2 cellular contexts compared by ENCODE assay signal in genomic region chr18:31185551-31185950, GRCh38.
TF ChIP-seq lines count a peak whose summit lies in the region.

No MANE protein-coding gene starts in this region.

TF ChIP-seq in A549, 52 proteins besides CTCF, POLR2A, EP300 and RAD21:
- TF ChIP-seq PHF8 (IDR thresholded peaks at IDR 0.05; ENCODE audit: borderline replicate concordance, low read depth), result no peak
- TF ChIP-seq FOXS1 (CRISPR knock-in tag; IDR thresholded peaks at IDR 0.05), result no peak
- TF ChIP-seq FOSL2 (IDR thresholded peaks at IDR 0.05), result no peak
- 0 out of 2 replicates have a peak, but pooled peaks have one; percentile 11 for TF ChIP-seq FOSL2 (CRISPR knock-in tag; IDR thresholded peaks at IDR 0.05)
- no peak for TF ChIP-seq RFX5 (IDR thresholded peaks at IDR 0.05)
- no peak for TF ChIP-seq HMGXB4 (CRISPR knock-in tag; IDR thresholded peaks at IDR 0.05; ENCODE audit: borderline replicate concordance)
TF ChIP-seq in A549: peak in this region for 1.

TF ChIP-seq in HepG2, 621 proteins besides CTCF, POLR2A, EP300 and RAD21 (continues in another document):
- TF ChIP-seq HMG20A (CRISPR knock-in tag; IDR thresholded peaks at IDR 0.05; ENCODE audit: borderline replicate concordance) (peak; percentile 43; the same call in 1 of the 2 replicates), PREB (CRISPR knock-in tag; IDR thresholded peaks at IDR 0.05) (no peak), ZNF3 (CRISPR knock-in tag; IDR thresholded peaks at IDR 0.05) (no peak), GLMP (CRISPR knock-in tag; IDR thresholded peaks at IDR 0.05; ENCODE audit: borderline replicate concordance) (no peak), DNMT1 (CRISPR knock-in tag; IDR thresholded peaks at IDR 0.05) (no peak), LBX2 (CRISPR knock-in tag; IDR thresholded peaks at IDR 0.05; ENCODE audit: borderline replicate concordance) (no peak), SP4 (CRISPR knock-in tag; IDR thresholded peaks at IDR 0.05) (no peak), HOMEZ (CRISPR knock-in tag; IDR thresholded peaks at IDR 0.05; ENCODE audit: low read depth) (peak; percentile 17; the same call in 1 of the 2 replicates), CBX2 (IDR thresholded peaks at IDR 0.05; ENCODE audit: low read depth, low read length) (no peak), CBX2 (CRISPR knock-in tag; IDR thresholded peaks at IDR 0.05; ENCODE audit: low read depth) (no peak), SOX6 (IDR thresholded peaks at IDR 0.05) (no peak), SOX6 (CRISPR knock-in tag; IDR thresholded peaks at IDR 0.05) (0 out of 2 replicates have a peak, but pooled peaks have one; percentile 12), ZEB1 (IDR thresholded peaks at IDR 0.05; ENCODE audit: insufficient replicate concordance, low read depth) (no peak), RARA (CRISPR knock-in tag; IDR thresholded peaks at IDR 0.05) (peak; percentile 85), ZNF839 (CRISPR knock-in tag; IDR thresholded peaks at IDR 0.05; ENCODE audit: borderline replicate concordance) (no peak), RCOR2 (CRISPR knock-in tag; IDR thresholded peaks at IDR 0.05) (no peak), FOXA3 (CRISPR knock-in tag; IDR thresholded peaks at IDR 0.05) (peak; percentile 10; the same call in 1 of the 2 replicates), MLLT10 (CRISPR knock-in tag; IDR thresholded peaks at IDR 0.05) (no peak), CBX5 (CRISPR knock-in tag; IDR thresholded peaks at IDR 0.05; ENCODE audit: borderline replicate concordance) (no peak), LRRFIP1 (CRISPR knock-in tag; conservative IDR thresholded peaks at IDR 0.05) (no peak), ZBTB2 (CRISPR knock-in tag; IDR thresholded peaks at IDR 0.05; ENCODE audit: low read depth) (no peak), DZIP1 (CRISPR knock-in tag; IDR thresholded peaks at IDR 0.05) (no peak), ARID5B (CRISPR knock-in tag; IDR thresholded peaks at IDR 0.05) (peak; percentile 69), TFAP4 (IDR thresholded peaks at IDR 0.05; ENCODE audit: borderline replicate concordance, low read depth) (0 out of 2 replicates have a peak, but pooled peaks have one; percentile 21), ARHGAP35 (CRISPR knock-in tag; IDR thresholded peaks at IDR 0.05; ENCODE audit: borderline replicate concordance) (no peak), ZBTB44 (CRISPR knock-in tag; IDR thresholded peaks at IDR 0.05) (no peak), FOSL2 (CRISPR knock-in tag; IDR thresholded peaks at IDR 0.05) (0 out of 2 replicates have a peak, but pooled peaks have one; percentile 25), HNRNPK (IDR thresholded peaks at IDR 0.05; ENCODE audit: low read depth, low read length, poor library complexity, severe bottlenecking) (no peak), PLSCR1 (CRISPR knock-in tag; IDR thresholded peaks at IDR 0.05; ENCODE audit: borderline replicate concordance) (no peak), CREBL2 (CRISPR knock-in tag; IDR thresholded peaks at IDR 0.05; ENCODE audit: borderline replicate concordance) (no peak), ATRX (CRISPR knock-in tag; IDR thresholded peaks at IDR 0.05; ENCODE audit: borderline replicate concordance) (no peak), GPN1 (CRISPR knock-in tag; IDR thresholded peaks at IDR 0.05; ENCODE audit: borderline replicate concordance) (no peak), FIP1L1 (IDR thresholded peaks at IDR 0.05; ENCODE audit: borderline replicate concordance, insufficient read depth, low read depth, low read length) (no peak), BCL3 (CRISPR knock-in tag; IDR thresholded peaks at IDR 0.05) (no peak), ZNF792 (CRISPR knock-in tag; IDR thresholded peaks at IDR 0.05) (no peak)
